ENCODE assay signal across 15 cellular contexts in the genomic region with DNA sequence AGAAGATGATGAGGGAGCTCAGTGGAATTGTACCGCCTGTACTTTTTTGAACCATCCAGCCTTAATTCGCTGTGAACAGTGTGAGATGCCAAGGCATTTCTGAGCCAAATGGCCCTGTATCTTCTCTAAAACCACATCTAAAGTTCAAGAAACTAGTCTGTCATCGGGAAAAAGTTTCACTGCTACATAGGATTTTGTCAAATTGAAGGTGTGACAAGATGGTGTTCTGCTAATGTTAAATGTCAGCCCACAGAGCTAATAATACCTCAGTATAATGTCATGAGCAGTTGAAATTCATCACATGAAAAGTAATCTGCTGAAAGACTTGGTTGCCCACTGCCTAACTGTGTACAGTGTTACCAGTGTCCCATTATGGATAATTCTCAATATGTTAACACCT.
"Had no signal": no experiment of that assay in that cellular context is flagged by ENCODE, and none has a peak within 500 bp of the region (broad histone marks: within the 10 kb centered on the region; RNA-seq: fewer than 3 reads in every experiment).

No MANE protein-coding gene starts in this region.

- H3K27ac ChIP-seq: esophagus squamous epithelium, hepatocyte, lower lobe of right lung, testis, upper lobe of left lung had no signal

- H3K27ac Mint-ChIP-seq: nephron had no signal

- H3K4me1 ChIP-seq: esophagus squamous epithelium, lower lobe of right lung, testis had no signal

- H3K4me3 Mint-ChIP-seq: effector memory CD8-positive, alpha-beta T cell; nephron; T-cell had no signal

- H3K27me3 ChIP-seq: esophagus squamous epithelium, hepatocyte, testis, upper lobe of left lung had no signal

- H3K9me3 Mint-ChIP-seq: effector memory CD8-positive, alpha-beta T cell had no signal

- H3K27me3 Mint-ChIP-seq: effector memory CD8-positive, alpha-beta T cell; T-cell had no signal

- DNase-seq: activated CD4-positive, CD25-positive, alpha-beta regulatory T cell; amniotic stem cell; effector memory CD8-positive, alpha-beta T cell; esophagus squamous epithelium; lower lobe of right lung; nucleus accumbens; posterior cingulate gyrus; retina; stimulated activated CD4-positive, alpha-beta T cell treated with anti-CD3 and anti-CD28 coated beads, Interleukin-2, amount 100 ng/mL, for 24 hours; T-cell; testis; upper lobe of left lung had no signal

- H3K9me3 ChIP-seq: esophagus squamous epithelium, lower lobe of right lung, testis, upper lobe of left lung had no signal

- H3K4me3 ChIP-seq: esophagus squamous epithelium, hepatocyte, lower lobe of right lung, testis, upper lobe of left lung had no signal

- ATAC-seq: effector memory CD8-positive, alpha-beta T cell; lower lobe of right lung; SK-N-SH treated with all-trans-retinoic acid at 6 μM for 48 hours; T-cell had no signal
